In genomic region chr16:49311823-49312222, GRCh38 we compare ENCODE assay signal across 27 cellular contexts. TPM values are rescaled to one million over a fixed set of nuclear protein-coding genes. Genes with fewer than 3 reads are reported as not detected.
"Had no signal": no experiment of that assay in that cellular context is flagged by ENCODE, and none has a peak within 500 bp of the region (broad histone marks: within the 10 kb centered on the region; RNA-seq: fewer than 3 reads in every experiment).

No MANE protein-coding gene starts in this region.

- H3K27me3 ChIP-seq: MG63, Peyer's patch, SJSA1 had no signal

- H3K9ac ChIP-seq: SK-N-SH had no signal

- H3K4me3 ChIP-seq: MG63, Peyer's patch, SJSA1 had no signal

- DNase-seq: Kasumi-1; MG63; NCI-H1048; NCI-H1436; NCI-H146; NCI-H1694; NCI-H1930; NCI-H2081 treated with DMSO at 0.1 percent for 48 hours; NCI-H2107; NCI-H2171; NCI-H345; NCI-H446; NCI-H524 treated with DMSO at 0.1 percent for 48 hours; NCI-H526 treated with DMSO at 0.1 percent for 48 hours; NCI-H774; NK-92 treated with Interleukin-12 subunit alpha and Interleukin-12 subunit beta, amount 100 ng/mL, for 24 hours; OCI-M1; PC-3; Peyer's patch; Right ventricle myocardium superior; RPMI8226; SHP77 treated with DMSO at 0.1 percent for 48 hours; SK-N-SH; SW 1271; T-helper 1 cell had no signal

- H3K27ac ChIP-seq: Peyer's patch, SJSA1 had no signal

- ATAC-seq: PC-3 had no signal

- H3K9me3 ChIP-seq: MG63, Peyer's patch, SJSA1, SK-N-SH had no signal

- H3K4me1 ChIP-seq: Peyer's patch, SJSA1 had no signal

- H3K4me2 ChIP-seq: SK-N-SH had no signal

- H3K36me3 ChIP-seq: MG63, Peyer's patch, SJSA1 had no signal

- H3K9me2 ChIP-seq: SK-N-SH had no signal

RNA-seq across cellular contexts. Expression of gene CBLN1, which starts 30.2 kb away (rescaled TPM):
- total RNA-seq: M059J, SJSA1 had no signal
- polyA plus RNA-seq: SK-N-SH had no signal
